Comparison of ENCODE assay signal across 8 cellular contexts in the genomic region with DNA sequence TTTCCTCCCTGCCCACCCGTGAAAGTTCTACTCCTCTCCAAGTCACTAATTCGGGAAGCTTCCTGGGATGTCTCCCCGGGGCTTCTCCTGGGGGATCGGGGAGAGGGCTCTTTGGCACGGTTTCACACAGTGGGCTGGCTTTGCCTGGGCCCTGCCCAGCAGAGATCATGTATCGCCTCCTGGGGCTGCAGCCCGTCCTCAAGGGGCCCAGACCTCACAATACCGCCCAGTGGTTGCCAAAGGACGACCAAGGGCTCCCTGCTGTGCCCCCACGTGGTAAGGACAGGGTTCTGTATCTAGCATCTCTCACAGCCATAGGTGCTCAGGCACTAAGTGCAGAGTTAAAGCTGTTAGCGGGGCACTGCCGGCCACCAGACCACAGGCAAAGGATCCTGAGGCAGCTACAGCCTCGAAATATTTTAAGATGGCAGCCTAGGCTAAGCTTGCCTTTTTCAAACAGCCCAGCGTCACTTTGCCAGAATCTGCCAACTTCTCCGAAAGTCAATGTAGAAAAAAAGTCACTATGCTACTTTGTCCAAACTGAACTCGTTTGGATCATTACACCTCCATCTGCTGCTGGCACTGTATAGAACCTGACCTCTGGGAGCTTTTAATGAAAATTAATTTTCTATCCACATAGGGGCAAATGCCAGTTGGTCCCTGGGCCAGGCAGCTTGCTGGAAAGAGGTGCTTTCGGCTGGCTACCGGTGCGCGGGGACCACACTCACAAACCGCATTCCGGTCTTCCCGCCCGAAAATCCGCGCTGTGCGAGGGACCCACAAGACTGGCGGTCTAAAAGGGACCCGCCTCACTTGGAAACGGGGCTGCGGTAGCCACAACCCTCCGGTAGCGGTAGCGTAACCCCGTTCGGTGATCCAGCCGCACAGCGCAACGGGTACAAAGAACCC. TPM values are rescaled to one million over a fixed set of nuclear protein-coding genes. Genes with fewer than 3 reads are reported as not detected.
A peak's percentile ranks its signal among the peaks of the same experiment; 100 is the strongest.
DNase-seq lines count a peak whose midpoint lies in the region; ATAC-seq and TF ChIP-seq lines count a peak whose summit lies in the region.

No MANE protein-coding gene starts in this region.

- H2AFZ ChIP-seq in trophoblast cell (ENCODE audit: insufficient read depth, low read length, poor library complexity), result peak overlapping the region; percentile 23

- TF ChIP-seq CTCF in GM13976 (IDR thresholded peaks at IDR 0.05; ENCODE audit: borderline replicate concordance, control extremely low read depth, extremely low read depth, insufficient read depth, missing control alignments), result no peak
- no peak for TF ChIP-seq CTCF in endodermal cell (conservative IDR thresholded peaks at IDR 0.05)

- H4K12ac ChIP-seq in trophoblast cell (ENCODE audit: low read depth, low read length), result no peak overlapping the region

- peaks cover 28% of the 10 kb centered on the region for H3K79me2 ChIP-seq in trophoblast cell (ENCODE audit: control insufficient read depth, insufficient read depth, low read length, poor library complexity)

- H3K18ac ChIP-seq in trophoblast cell (ENCODE audit: low read length), result no peak overlapping the region

- ATAC-seq in HG02981 (IDR thresholded peaks at IDR 0.05; ENCODE audit: unreplicated experiment), result no peak
- ATAC-seq in HG03108 (IDR thresholded peaks at IDR 0.05; ENCODE audit: unreplicated experiment), result no peak
- ATAC-seq in HG03039 (IDR thresholded peaks at IDR 0.05; ENCODE audit: unreplicated experiment), result no peak
- ATAC-seq in GM19328 (IDR thresholded peaks at IDR 0.05; ENCODE audit: unreplicated experiment), result no peak

- no peaks in the 10 kb centered on the region for H3K79me1 ChIP-seq in trophoblast cell (ENCODE audit: low read length)

- peak; percentile 33 for DNase-seq in GM13976 (ENCODE audit: low spot score)
- peak; percentile 97 for DNase-seq in NCI-H345 (lab: John Stamatoyannopoulos, UW)
- DNase-seq in endodermal cell, result peak; percentile 68
- no peak for DNase-seq in trophoblast cell

- peak overlapping the region; percentile 87 for H3K4ac ChIP-seq in trophoblast cell (ENCODE audit: low read depth, low read length)

- no peak overlapping the region for H3K4me3 ChIP-seq in endodermal cell (ENCODE audit: low read length)
- no peak overlapping the region for H3K4me3 ChIP-seq in trophoblast cell (ENCODE audit: low read depth, low read length)

- H3K27me3 ChIP-seq in endodermal cell (ENCODE audit: control insufficient read depth, insufficient read depth, low read length, poor library complexity, severe bottlenecking) (no peaks in the 10 kb centered on the region), trophoblast cell (ENCODE audit: insufficient read depth, low read length) (no peaks in the 10 kb centered on the region)

- no peaks in the 10 kb centered on the region for H3K9me3 Mint-ChIP-seq in endodermal cell

- peaks cover 11% of the 10 kb centered on the region for H3K4me1 ChIP-seq in endodermal cell (ENCODE audit: control insufficient read depth, insufficient read depth, low read length)
- peaks cover 30 to 45% of the 10 kb centered on the region in 2 experiments for H3K4me1 ChIP-seq in trophoblast cell (ENCODE audit: control insufficient read depth in 1 of 2, insufficient read depth in 2 of 2, low read length in 2 of 2)

- peak overlapping the region; percentile 71 for H3K4me3 Mint-ChIP-seq in endodermal cell

- 69 to 82% methylated on average over 25 to 39 of the region's 39 CpGs for WGBS in endodermal cell (ENCODE audit: insufficient coverage in 1 of 2, insufficient read length in 1 of 2), 2 experiments
- no CpG with 5 or more reads among the region's 39 CpGs for WGBS in trophoblast cell (ENCODE audit: extremely low coverage, insufficient coverage, insufficient read length)

- H3K4me2 ChIP-seq in trophoblast cell (ENCODE audit: low read length), result no peak overlapping the region

- no peak overlapping the region for H2BK5ac ChIP-seq in trophoblast cell (ENCODE audit: low read depth, low read length, poor library complexity)

- peaks cover 60% of the 10 kb centered on the region for H3K36me3 Mint-ChIP-seq in endodermal cell (ENCODE audit: low read depth)

- peak overlapping the region; percentile 83 for H3K27ac Mint-ChIP-seq in endodermal cell

- H3K36me3 ChIP-seq in endodermal cell (ENCODE audit: control insufficient read depth, insufficient read depth, low read length) (peaks cover 43% of the 10 kb centered on the region), trophoblast cell (ENCODE audit: control insufficient read depth in 1 of 2, insufficient read depth in 2 of 2, low read length in 2 of 2) (peaks cover 45 to 59% of the 10 kb centered on the region in 2 experiments)

- in situ Hi-C loops in GM13976 (cut with MboI; ENCODE audit: low sequenced_read_pairs, unreplicated experiment), result loop anchor here (10.0 kb wide), 1 partner anchor 115 kb away; no protein-coding TSS in a partner anchor

- H2BK12ac ChIP-seq in trophoblast cell (ENCODE audit: low read length), result no peak overlapping the region

- no peak overlapping the region for H3K14ac ChIP-seq in trophoblast cell (ENCODE audit: low read length)

- H3K27ac ChIP-seq in endodermal cell (ENCODE audit: low read depth, low read length), result no peak overlapping the region
- no peak overlapping the region for H3K27ac ChIP-seq in trophoblast cell (ENCODE audit: low read depth, low read length)

- H4K8ac ChIP-seq in trophoblast cell (ENCODE audit: low read depth, low read length), result no peak overlapping the region

- H2BK120ac ChIP-seq in trophoblast cell (ENCODE audit: insufficient read depth, low read length, poor library complexity), result no peak overlapping the region

- no peak overlapping the region for H3K9ac ChIP-seq in endodermal cell (ENCODE audit: extremely low read depth, low read length, poor library complexity, severe bottlenecking)
- H3K9ac ChIP-seq in trophoblast cell (ENCODE audit: low read length), result no peak overlapping the region

- no peak overlapping the region for H4K91ac ChIP-seq in trophoblast cell (ENCODE audit: low read depth, low read length)

- no peaks in the 10 kb centered on the region for H3K9me3 ChIP-seq in endodermal cell (ENCODE audit: control insufficient read depth, low read length)
- peaks cover 7% of the 10 kb centered on the region for H3K9me3 ChIP-seq in trophoblast cell (ENCODE audit: insufficient read depth, low read depth, low read length)

- peaks cover 47% of the 10 kb centered on the region for H3K4me1 Mint-ChIP-seq in endodermal cell

- no peak overlapping the region for H3K23ac ChIP-seq in trophoblast cell (ENCODE audit: low read length)

- peaks cover 8% of the 10 kb centered on the region for H3K27me3 Mint-ChIP-seq in endodermal cell (ENCODE audit: insufficient read depth)

- no peak overlapping the region for H2AK5ac ChIP-seq in trophoblast cell (ENCODE audit: low read length)

RNA-seq across cellular contexts. Expression of gene NNAT, which starts 1.3 kb away (rescaled TPM):
- total RNA-seq in endodermal cell, result 10 to 100 TPM; 16.8 to 27.3 TPM
- 413 TPM for polyA plus RNA-seq in endodermal cell (2013, experiment 1 of 2)
- 384 TPM for polyA plus RNA-seq in endodermal cell (2013, experiment 2 of 2)
- 112 and 133 TPM in 2 replicates for polyA plus RNA-seq in trophoblast cell (2013)

RNA-seq across cellular contexts. Expression of gene BLCAP, which starts 7.9 kb away (rescaled TPM):
- total RNA-seq in endodermal cell, result 10 to 100 TPM; 32.5 to 56.5 TPM
- 51.9 TPM for polyA plus RNA-seq in endodermal cell (2013, experiment 1 of 2)
- polyA plus RNA-seq in endodermal cell (2013, experiment 2 of 2), result 45.0 TPM
- 127 and 134 TPM in 2 replicates for polyA plus RNA-seq in trophoblast cell (2013)

Comparison
In these comparisons a context has a peak if more than half of its experiments do, and no peak if none do; other contexts are left out.
1. DNase-seq: peak in GM13976 (single experiment), NCI-H345 (single experiment) and endodermal cell (single experiment); none in trophoblast cell (0 of 2).